ENCODE assay signal across 17 cellular contexts in the genomic region with DNA sequence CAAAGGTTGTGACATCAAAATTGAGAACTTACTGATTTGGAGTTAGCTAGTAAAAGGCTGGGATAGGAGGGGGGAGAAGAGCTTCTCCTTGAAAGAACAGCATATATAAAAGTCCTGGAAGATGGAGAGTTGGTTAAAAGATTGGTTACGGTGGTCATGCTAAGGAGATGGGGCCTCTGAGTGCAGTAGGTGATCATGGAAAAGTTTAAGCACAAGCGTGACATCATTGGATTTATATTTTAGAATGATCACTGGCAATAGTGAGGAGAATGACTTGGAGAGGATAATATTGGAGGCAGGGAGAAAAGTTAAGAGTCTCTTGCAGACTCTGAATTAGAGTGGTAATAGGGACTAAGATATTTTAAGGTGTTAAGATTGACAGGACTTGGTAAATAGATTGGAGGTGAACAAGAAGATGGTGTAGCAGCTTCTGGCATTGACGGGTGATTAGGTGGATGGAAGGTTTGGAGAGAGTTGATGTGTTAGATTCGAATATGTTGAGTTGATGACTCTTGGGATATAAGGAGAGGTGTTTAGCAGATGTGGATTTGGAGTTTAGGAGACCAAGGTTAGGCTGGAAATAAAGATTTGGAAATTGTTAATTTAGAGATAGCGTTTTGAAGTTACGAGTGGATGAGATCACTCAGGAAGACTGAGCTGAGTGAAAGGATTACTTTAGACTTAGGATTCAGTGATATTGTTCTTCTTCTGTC.
"Had no signal": no experiment of that assay in that cellular context is flagged by ENCODE, and none has a peak within 500 bp of the region (broad histone marks: within the 10 kb centered on the region; RNA-seq: fewer than 3 reads in every experiment).

No MANE protein-coding gene starts in this region.

- DNase-seq: activated CD4-positive, alpha-beta memory T cell treated with anti-CD3 and anti-CD28 coated beads, Interleukin-2, amount 10 ng/mL, durations not matched to agents 7 days and 5 days; activated CD4-positive, alpha-beta T cell treated with anti-CD3 and anti-CD28 coated beads for 36 hours; activated effector memory CD4-positive, alpha-beta T cell treated with Interleukin-2 at 50 U/mL for 16 hours; activated naive CD4-positive, alpha-beta T cell treated with anti-CD3 and anti-CD28 coated beads, Interleukin-2, amount 50 U/mL, for 16 hours; activated T-cell treated with anti-CD3 and anti-CD28 coated beads, Interleukin-2, amount 50 U/mL, for 4 hours; amniotic stem cell; effector memory CD8-positive, alpha-beta T cell; esophagus squamous epithelium; mesendoderm; nucleus accumbens; stimulated activated naive B cell treated with anti-CD40 and anti-IgM and Interleukin-4, amounts not matched to agents 10 μg/mL and 1 μg/mL and 100 μg/mL, for 72 hours; substantia nigra; SW 1271; tibial artery; uterus had no signal

- H3K27ac ChIP-seq: esophagus squamous epithelium, tibial artery, uterus had no signal

- ATAC-seq: activated CD4-positive, alpha-beta T cell treated with anti-CD3 and anti-CD28 coated beads for 36 hours; activated T-cell treated with anti-CD3 and anti-CD28 coated beads, Interleukin-2, amount 50 U/mL, for 4 hours; effector memory CD8-positive, alpha-beta T cell; natural killer cell treated with Interleukin-12 subunit alpha and Interleukin-12 subunit beta and Interleukin-15 and Interleukin-18, amount 100 ng/mL, for 72 hours; stimulated activated naive B cell treated with anti-CD40 and anti-IgM and Interleukin-4, amounts not matched to agents 10 μg/mL and 1 μg/mL and 100 μg/mL, for 72 hours had no signal

- H3K36me3 ChIP-seq: esophagus squamous epithelium, tibial artery, uterus had no signal

- H3K36me3 Mint-ChIP-seq: natural killer cell treated with Interleukin-12 subunit alpha and Interleukin-12 subunit beta and Interleukin-15 and Interleukin-18, amount 100 ng/mL, for 72 hours had no signal

- H3K27me3 ChIP-seq: esophagus squamous epithelium, tibial artery, uterus had no signal

- H3K27me3 Mint-ChIP-seq: activated CD4-positive, alpha-beta memory T cell treated with anti-CD3 and anti-CD28 coated beads, Interleukin-2, amount 10 ng/mL, durations not matched to agents 7 days and 5 days; activated CD4-positive, alpha-beta T cell treated with anti-CD3 and anti-CD28 coated beads for 36 hours; effector memory CD8-positive, alpha-beta T cell; natural killer cell treated with Interleukin-12 subunit alpha and Interleukin-12 subunit beta and Interleukin-15 and Interleukin-18, amount 100 ng/mL, for 72 hours; progenitor cell of endocrine pancreas; stimulated activated naive B cell treated with anti-CD40 and anti-IgM and Interleukin-4, amounts not matched to agents 10 μg/mL and 1 μg/mL and 100 μg/mL, for 72 hours had no signal

- H3K27ac Mint-ChIP-seq: activated CD4-positive, alpha-beta memory T cell treated with anti-CD3 and anti-CD28 coated beads, Interleukin-2, amount 10 ng/mL, durations not matched to agents 7 days and 5 days; activated CD4-positive, alpha-beta T cell treated with anti-CD3 and anti-CD28 coated beads for 36 hours; natural killer cell treated with Interleukin-12 subunit alpha and Interleukin-12 subunit beta and Interleukin-15 and Interleukin-18, amount 100 ng/mL, for 72 hours; progenitor cell of endocrine pancreas; stimulated activated naive B cell treated with anti-CD40 and anti-IgM and Interleukin-4, amounts not matched to agents 10 μg/mL and 1 μg/mL and 100 μg/mL, for 72 hours had no signal

- H3K4me3 Mint-ChIP-seq: activated CD4-positive, alpha-beta memory T cell treated with anti-CD3 and anti-CD28 coated beads, Interleukin-2, amount 10 ng/mL, durations not matched to agents 7 days and 5 days; activated CD4-positive, alpha-beta T cell treated with anti-CD3 and anti-CD28 coated beads for 36 hours; activated T-cell treated with anti-CD3 and anti-CD28 coated beads, Interleukin-2, amount 50 U/mL, for 4 hours; natural killer cell treated with Interleukin-12 subunit alpha and Interleukin-12 subunit beta and Interleukin-15 and Interleukin-18, amount 100 ng/mL, for 72 hours; stimulated activated naive B cell treated with anti-CD40 and anti-IgM and Interleukin-4, amounts not matched to agents 10 μg/mL and 1 μg/mL and 100 μg/mL, for 72 hours had no signal

- H3K9me3 Mint-ChIP-seq: activated CD4-positive, alpha-beta memory T cell treated with anti-CD3 and anti-CD28 coated beads, Interleukin-2, amount 10 ng/mL, durations not matched to agents 7 days and 5 days; activated T-cell treated with anti-CD3 and anti-CD28 coated beads, Interleukin-2, amount 50 U/mL, for 4 hours; effector memory CD8-positive, alpha-beta T cell; natural killer cell treated with Interleukin-12 subunit alpha and Interleukin-12 subunit beta and Interleukin-15 and Interleukin-18, amount 100 ng/mL, for 72 hours; stimulated activated naive B cell treated with anti-CD40 and anti-IgM and Interleukin-4, amounts not matched to agents 10 μg/mL and 1 μg/mL and 100 μg/mL, for 72 hours had no signal

- H3K4me3 ChIP-seq: esophagus squamous epithelium, tibial artery, uterus had no signal

- H3K9me3 ChIP-seq: esophagus squamous epithelium, tibial artery, uterus had no signal
